ENCODE assay signal across 21 cellular contexts in the genomic region with DNA sequence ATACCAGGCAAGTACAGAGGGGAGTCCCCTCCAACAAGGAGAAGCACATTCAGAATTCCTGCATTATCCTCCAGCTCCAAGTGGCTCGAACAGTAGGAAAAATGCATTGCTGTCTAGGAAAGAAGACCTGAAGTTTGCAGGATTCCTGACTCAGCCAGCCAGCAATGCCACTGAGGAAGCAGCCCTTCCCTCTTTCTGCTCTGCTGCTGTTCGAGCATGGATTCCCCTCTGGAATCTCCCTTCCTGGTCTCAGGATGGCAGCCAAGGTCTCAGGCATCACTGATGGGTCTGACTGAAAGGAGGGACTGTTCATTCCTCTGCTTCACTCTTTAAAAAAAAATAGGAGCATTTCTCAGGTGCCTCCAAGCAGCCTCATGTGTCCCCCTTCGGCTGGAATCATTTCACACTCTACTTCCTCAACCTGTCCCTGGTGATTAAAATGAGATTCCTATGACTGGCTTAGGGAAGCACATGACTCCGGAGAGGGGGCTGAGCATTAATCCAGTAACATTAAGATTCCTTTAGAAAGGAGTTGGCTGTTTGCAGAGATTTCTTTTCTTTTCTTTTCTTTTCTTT.
"Had no signal": no experiment of that assay in that cellular context is flagged by ENCODE, and none has a peak within 500 bp of the region (broad histone marks: within the 10 kb centered on the region; RNA-seq: fewer than 3 reads in every experiment).

No MANE protein-coding gene starts in this region.

- H3K9me3 ChIP-seq: body of pancreas, right atrium auricular region, thyroid gland had no signal

- H3K27ac ChIP-seq: body of pancreas, cardiac muscle cell, foreskin keratinocyte, right atrium auricular region, thyroid gland had no signal

- H3K4me1 ChIP-seq: body of pancreas, foreskin keratinocyte, right atrium auricular region, thyroid gland had no signal

- H3K4me3 ChIP-seq: body of pancreas, cardiac muscle cell, right atrium auricular region, thyroid gland had no signal

- H3K27me3 Mint-ChIP-seq: activated CD8-positive, alpha-beta memory T cell treated with anti-CD3 and anti-CD28 coated beads, Interleukin-2, amount 10 ng/mL, durations not matched to agents 7 days and 5 days; activated CD8-positive, alpha-beta T cell treated with anti-CD3 and anti-CD28 coated beads for 36 hours; activated naive CD4-positive, alpha-beta T cell treated with anti-CD3 and anti-CD28 coated beads, Interleukin-2, amount 10 ng/mL, durations not matched to agents 7 days and 5 days; stimulated activated naive CD8-positive, alpha-beta T cell treated with anti-CD3 and anti-CD28 coated beads, Interleukin-15, Interleukin-2, amounts not matched to agents 100 ng/mL and 50 ng/mL, for 24 hours had no signal

- DNase-seq: activated CD4-positive, alpha-beta T cell treated with anti-CD3 and anti-CD28 coated beads for 48 hours; activated CD8-positive, alpha-beta memory T cell treated with anti-CD3 and anti-CD28 coated beads, Interleukin-2, amount 10 ng/mL, durations not matched to agents 7 days and 5 days; activated CD8-positive, alpha-beta T cell treated with anti-CD3 and anti-CD28 coated beads for 36 hours; activated effector memory CD4-positive, alpha-beta T cell treated with anti-CD3 and anti-CD28 coated beads, Interleukin-2, amount 50 U/mL, for 16 hours; activated naive CD4-positive, alpha-beta T cell treated with anti-CD3 and anti-CD28 coated beads, Interleukin-2, amount 10 ng/mL, durations not matched to agents 7 days and 5 days; activated T-cell treated with anti-CD3 and anti-CD28 coated beads for 4 hours; body of pancreas; effector CD8-positive, alpha-beta T cell; foreskin keratinocyte; immature natural killer cell; stimulated activated CD4-positive, alpha-beta T cell treated with anti-CD3 and anti-CD28 coated beads, Interleukin-12 subunit alpha, Interleukin-12 subunit beta, amount 100 ng/mL, for 4 hours; stimulated activated CD4-positive, alpha-beta T cell treated with anti-CD3 and anti-CD28 coated beads, Interleukin-4, amount 100 ng/mL, for 4 hours; substantia nigra; SW 1271; T-helper 2 cell; thyroid gland had no signal

- H3K36me3 Mint-ChIP-seq: activated CD8-positive, alpha-beta memory T cell treated with anti-CD3 and anti-CD28 coated beads, Interleukin-2, amount 10 ng/mL, durations not matched to agents 7 days and 5 days; activated naive CD4-positive, alpha-beta T cell treated with anti-CD3 and anti-CD28 coated beads, Interleukin-2, amount 10 ng/mL, durations not matched to agents 7 days and 5 days; memory B cell had no signal

- H3K4me3 Mint-ChIP-seq: activated CD8-positive, alpha-beta memory T cell treated with anti-CD3 and anti-CD28 coated beads, Interleukin-2, amount 10 ng/mL, durations not matched to agents 7 days and 5 days; activated CD8-positive, alpha-beta T cell treated with anti-CD3 and anti-CD28 coated beads for 36 hours; activated naive CD4-positive, alpha-beta T cell treated with anti-CD3 and anti-CD28 coated beads, Interleukin-2, amount 10 ng/mL, durations not matched to agents 7 days and 5 days; dendritic cell treated with granulocyte-macrophage colony-stimulating factor and Interleukin-4, amounts not matched to agents 40 ng/mL and 50 ng/mL, for 4 days; immature natural killer cell; memory B cell; stimulated activated naive CD8-positive, alpha-beta T cell treated with anti-CD3 and anti-CD28 coated beads, Interleukin-15, Interleukin-2, amounts not matched to agents 100 ng/mL and 50 ng/mL, for 24 hours had no signal

- H3K36me3 ChIP-seq: cardiac muscle cell, right atrium auricular region, thyroid gland had no signal

- H3K27ac Mint-ChIP-seq: activated CD8-positive, alpha-beta memory T cell treated with anti-CD3 and anti-CD28 coated beads, Interleukin-2, amount 10 ng/mL, durations not matched to agents 7 days and 5 days; activated CD8-positive, alpha-beta T cell treated with anti-CD3 and anti-CD28 coated beads for 36 hours; activated naive CD4-positive, alpha-beta T cell treated with anti-CD3 and anti-CD28 coated beads, Interleukin-2, amount 10 ng/mL, durations not matched to agents 7 days and 5 days; dendritic cell treated with granulocyte-macrophage colony-stimulating factor and Interleukin-4, amounts not matched to agents 40 ng/mL and 50 ng/mL, for 4 days; memory B cell; stimulated activated naive CD8-positive, alpha-beta T cell treated with anti-CD3 and anti-CD28 coated beads, Interleukin-15, Interleukin-2, amounts not matched to agents 100 ng/mL and 50 ng/mL, for 24 hours had no signal

- H3K4me1 Mint-ChIP-seq: activated CD8-positive, alpha-beta memory T cell treated with anti-CD3 and anti-CD28 coated beads, Interleukin-2, amount 10 ng/mL, durations not matched to agents 7 days and 5 days; activated naive CD4-positive, alpha-beta T cell treated with anti-CD3 and anti-CD28 coated beads, Interleukin-2, amount 10 ng/mL, durations not matched to agents 7 days and 5 days; memory B cell had no signal

- ATAC-seq: activated CD8-positive, alpha-beta memory T cell treated with anti-CD3 and anti-CD28 coated beads, Interleukin-2, amount 10 ng/mL, durations not matched to agents 7 days and 5 days; activated CD8-positive, alpha-beta T cell treated with anti-CD3 and anti-CD28 coated beads for 36 hours; body of pancreas; foreskin keratinocyte had no signal

- H3K9me3 Mint-ChIP-seq: activated CD8-positive, alpha-beta T cell treated with anti-CD3 and anti-CD28 coated beads for 36 hours; activated naive CD4-positive, alpha-beta T cell treated with anti-CD3 and anti-CD28 coated beads, Interleukin-2, amount 10 ng/mL, durations not matched to agents 7 days and 5 days; dendritic cell treated with granulocyte-macrophage colony-stimulating factor and Interleukin-4, amounts not matched to agents 40 ng/mL and 50 ng/mL, for 4 days; immature natural killer cell; memory B cell; stimulated activated naive CD8-positive, alpha-beta T cell treated with anti-CD3 and anti-CD28 coated beads, Interleukin-15, Interleukin-2, amounts not matched to agents 100 ng/mL and 50 ng/mL, for 24 hours had no signal

- H3K27me3 ChIP-seq: foreskin keratinocyte, right atrium auricular region, thyroid gland had no signal
